17 cellular contexts compared by ENCODE assay signal in genomic region chr5:127848098-127848497, GRCh38.
"Had no signal": no experiment of that assay in that cellular context is flagged by ENCODE, and none has a peak within 500 bp of the region (broad histone marks: within the 10 kb centered on the region; RNA-seq: fewer than 3 reads in every experiment).

No MANE protein-coding gene starts in this region.

- FAIRE-seq: kidney had no signal

- H3K27me3 ChIP-seq: body of pancreas, cardiac muscle cell, sigmoid colon, spleen had no signal

- H3K9me3 ChIP-seq: body of pancreas, sigmoid colon, spleen, thoracic aorta had no signal

- H3K36me3 ChIP-seq: cardiac muscle cell, sigmoid colon, spleen, thoracic aorta had no signal

- H3K4me1 ChIP-seq: body of pancreas, spleen had no signal

- H3K27ac ChIP-seq: body of pancreas, cardiac muscle cell, sigmoid colon, spleen, thoracic aorta had no signal

- DNase-seq: activated gamma-delta T cell treated with Interleukin-2 at 50 U/mL for 16 hours; activated T-cell treated with anti-CD3 and anti-CD28 coated beads, Interleukin-2, amount 50 U/mL, for 1 hour; anterior cingulate cortex; body of pancreas; effector CD4-positive, alpha-beta T cell; erythroblast; foreskin fibroblast; kidney; natural killer cell; retina; sigmoid colon; spleen; stimulated activated CD4-positive, alpha-beta T cell treated with anti-CD3 and anti-CD28 coated beads, Interleukin-4, amount 100 ng/mL, for 1 hour; stimulated activated naive CD4-positive, alpha-beta T cell had no signal

- H3K4me3 ChIP-seq: body of pancreas, cardiac muscle cell, lung, sigmoid colon, spleen, thoracic aorta had no signal
